ENCODE assay signal across 19 cellular contexts in the genomic region with DNA sequence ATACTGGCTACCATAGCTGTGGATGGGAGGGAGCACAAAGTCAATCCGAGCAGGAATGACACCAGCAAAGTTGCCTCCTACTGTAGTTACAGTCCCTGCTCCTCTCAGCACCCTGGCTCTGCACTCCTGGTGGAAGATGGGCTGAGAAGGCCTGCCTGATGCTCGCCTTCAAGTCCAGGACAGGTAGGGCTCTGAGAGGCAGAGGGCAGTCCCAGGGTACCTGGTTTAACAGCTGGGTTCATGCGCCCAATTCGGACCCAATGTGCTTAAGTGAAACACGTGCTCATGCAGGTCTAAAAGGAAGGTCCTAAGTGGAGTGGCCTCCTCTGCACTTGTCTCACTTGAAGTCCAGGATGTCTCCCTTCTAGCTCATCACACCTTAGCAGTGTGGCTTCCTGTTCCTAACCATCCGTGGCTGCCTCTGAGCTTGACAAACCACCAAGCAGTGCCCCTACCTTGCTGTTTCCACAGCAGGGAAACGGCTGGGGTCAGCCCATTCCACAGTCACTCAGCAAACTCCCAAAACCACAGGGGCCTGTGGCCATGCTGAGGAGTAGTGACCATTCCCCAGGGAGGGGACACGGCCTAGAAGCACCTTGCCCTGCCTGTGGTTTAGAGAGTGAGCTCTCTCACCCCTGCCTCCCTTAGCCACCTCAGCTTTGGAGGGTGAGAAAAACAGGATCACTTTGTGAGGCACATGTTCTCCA. TPM values are rescaled to one million over a fixed set of nuclear protein-coding genes. Genes with fewer than 3 reads are reported as not detected.
A peak's percentile ranks its signal among the peaks of the same experiment; 100 is the strongest.
DNase-seq lines count a peak whose midpoint lies in the region; ATAC-seq and TF ChIP-seq lines count a peak whose summit lies in the region.
"Had no signal": no experiment of that assay in that cellular context is flagged by ENCODE, and none has a peak within 500 bp of the region (broad histone marks: within the 10 kb centered on the region; RNA-seq: fewer than 3 reads in every experiment).

No MANE protein-coding gene starts in this region.

- H3K9ac ChIP-seq in endodermal cell (ENCODE audit: extremely low read depth, low read length, poor library complexity, severe bottlenecking) = no peak overlapping the region

- no peaks in the 10 kb centered on the region for H3K27me3 ChIP-seq in right cardiac atrium (ENCODE audit: control insufficient read depth, insufficient read depth)
- H3K27me3 ChIP-seq in endodermal cell (ENCODE audit: control insufficient read depth, insufficient read depth, low read length, poor library complexity, severe bottlenecking) = no peaks in the 10 kb centered on the region
- no peaks in the 10 kb centered on the region for H3K27me3 ChIP-seq in breast epithelium
- H3K27me3 ChIP-seq: foreskin keratinocyte had no signal

- peaks cover 17% of the 10 kb centered on the region for H3K4me1 ChIP-seq in right cardiac atrium (ENCODE audit: control insufficient read depth, insufficient read depth, low read length)
- H3K4me1 ChIP-seq in endodermal cell (ENCODE audit: control insufficient read depth, insufficient read depth, low read length) = peaks cover 10% of the 10 kb centered on the region
- H3K4me1 ChIP-seq in breast epithelium = no peaks in the 10 kb centered on the region
- H3K4me1 ChIP-seq: foreskin keratinocyte had no signal

- H3K36me3 ChIP-seq in endodermal cell (ENCODE audit: control insufficient read depth, insufficient read depth, low read length) = no peaks in the 10 kb centered on the region
- no peaks in the 10 kb centered on the region for H3K36me3 ChIP-seq in breast epithelium

- peak overlapping the region in 2 of 3 donors; percentile 32 to 53 for H3K27ac Mint-ChIP-seq in IgD-negative memory B cell
- H3K27ac Mint-ChIP-seq in endodermal cell = peak overlapping the region; percentile 87

- H3K4me1 Mint-ChIP-seq in IgD-negative memory B cell (peaks cover 0 to 6% (median 4%) of the 10 kb centered on the region in 3 donors), endodermal cell (peaks cover 19% of the 10 kb centered on the region)

- H3K36me3 Mint-ChIP-seq in IgD-negative memory B cell (peaks cover 6% of the 10 kb centered on the region), endodermal cell (ENCODE audit: low read depth) (peaks cover 4% of the 10 kb centered on the region)

- TF ChIP-seq CTCF in endodermal cell (conservative IDR thresholded peaks at IDR 0.05) (no peak), breast epithelium (IDR thresholded peaks at IDR 0.05) (no peak)

- no peaks in the 10 kb centered on the region for H3K9me3 ChIP-seq in right cardiac atrium (ENCODE audit: control insufficient read depth, low read length)
- no peaks in the 10 kb centered on the region for H3K9me3 ChIP-seq in endodermal cell (ENCODE audit: control insufficient read depth, low read length)
- no peaks in the 10 kb centered on the region for H3K9me3 ChIP-seq in breast epithelium

- 89% methylated on average over 8 of the region's 8 CpGs for WGBS in right cardiac atrium
- 90 to 92% methylated on average over 6 to 8 of the region's 8 CpGs for WGBS in endodermal cell (ENCODE audit: insufficient coverage in 1 of 2, insufficient read length in 1 of 2), 2 experiments

- TF ChIP-seq POLR2A in breast epithelium (IDR thresholded peaks at IDR 0.05) = no peak

- H3K27me3 Mint-ChIP-seq in IgD-negative memory B cell (no peaks in the 10 kb centered on the region), endodermal cell (ENCODE audit: insufficient read depth) (no peaks in the 10 kb centered on the region)

- H3K4me3 Mint-ChIP-seq in IgD-negative memory B cell = no peak overlapping the region
- H3K4me3 Mint-ChIP-seq in endodermal cell = no peak overlapping the region

- H3K27ac ChIP-seq in right cardiac atrium (ENCODE audit: low read length) (no peak overlapping the region), endodermal cell (ENCODE audit: low read depth, low read length) (peak overlapping the region; percentile 63), breast epithelium (no peak overlapping the region)
- H3K27ac ChIP-seq: foreskin keratinocyte had no signal

- H3K4me3 ChIP-seq in right cardiac atrium (ENCODE audit: low read length) = no peak overlapping the region
- peak overlapping the region; percentile 23 for H3K4me3 ChIP-seq in endodermal cell (ENCODE audit: low read length)
- no peak overlapping the region for H3K4me3 ChIP-seq in breast epithelium

- intact Hi-C loops in right cardiac atrium (cut with DNase I) = no loop called here
- intact Hi-C loops in left cardiac atrium (cut with DNase I) = no loop called here
- intact Hi-C loops in breast epithelium (cut with DNase I; ENCODE audit: low total_unique reads) = no loop called here

- H3K9me3 Mint-ChIP-seq in IgD-negative memory B cell = no peaks in the 10 kb centered on the region
- no peaks in the 10 kb centered on the region for H3K9me3 Mint-ChIP-seq in endodermal cell

- ATAC-seq in right cardiac atrium = no peak
- ATAC-seq in left cardiac atrium = no peak
- ATAC-seq: foreskin keratinocyte had no signal

- DNase-seq in right cardiac atrium (peak in 2 of 3 donors; percentile 6 to 20), left cardiac atrium (no peak), endodermal cell (no peak), breast epithelium (ENCODE audit: low spot score in 2 of 2) (no peak), NCI-H187 (lab: John Stamatoyannopoulos, UW) (no peak), hippocampal formation (lab: John Stamatoyannopoulos, UW) (no peak)
- DNase-seq: activated T-cell treated with anti-CD3 and anti-CD28 coated beads for 4 hours; amniotic stem cell; C1 segment of cervical spinal cord; DND-41; foreskin keratinocyte; mammary epithelial cell; NCI-H2029 treated with DMSO at 0.1 percent for 48 hours; NCI-H69; retina; stimulated activated CD4-positive, alpha-beta T cell treated with anti-CD3 and anti-CD28 coated beads, Interleukin-1b, Interleukin-23, amount 100 ng/mL, for 48 hours had no signal

RNA-seq across cellular contexts. Expression of gene MUSTN1, which starts 3.9 kb away (rescaled TPM):
- total RNA-seq in right cardiac atrium (10 to 100 TPM; 12.7 to 48.6 (median 41.4) TPM), left cardiac atrium (10 to 100 TPM; 14.8 to 33.4 TPM), endodermal cell (1 to 10 TPM; 3.2 to 4.2 TPM), breast epithelium (10 to 100 TPM in 1 of 3 donors, 1 to 10 TPM in 2; 5.9 to 13.0 (median 6.9) TPM)
- polyA plus RNA-seq in right cardiac atrium (152 TPM), IgD-negative memory B cell (not detected)
- polyA plus RNA-seq in endodermal cell (2013, experiment 1 of 2) = 22.5 TPM
- polyA plus RNA-seq in endodermal cell (2013, experiment 2 of 2) = 20.6 TPM
- total RNA-seq: mammary epithelial cell had no signal
- polyA plus RNA-seq: neural cell had no signal

RNA-seq across cellular contexts. Expression of gene ITIH4, which starts 8.2 kb away (rescaled TPM):
- total RNA-seq in right cardiac atrium (1 to 10 TPM; 3.4 to 5.7 (median 5.0) TPM), left cardiac atrium (1 to 10 TPM; 5.2 to 7.0 TPM), endodermal cell (1 to 10 TPM; 6.0 to 6.2 TPM), breast epithelium (1 to 10 TPM; 5.6 to 9.5 (median 5.8) TPM)
- polyA plus RNA-seq in right cardiac atrium (5.0 TPM), IgD-negative memory B cell (not detected)
- 4.1 TPM for polyA plus RNA-seq in endodermal cell (2013, experiment 1 of 2)
- 4.8 TPM for polyA plus RNA-seq in endodermal cell (2013, experiment 2 of 2)

RNA-seq across cellular contexts. Expression of gene ITIH3, which starts 44.1 kb away (rescaled TPM):
- total RNA-seq in right cardiac atrium = 1 to 10 TPM in 1 of 4 donors, under 1 TPM in 3; 0.21 to 1.8 (median 0.53) TPM
- polyA plus RNA-seq in right cardiac atrium = 0.43 TPM
- under 1 TPM; 0.55 to 0.62 TPM for total RNA-seq in left cardiac atrium
- not detected for polyA plus RNA-seq in IgD-negative memory B cell
- not detected for total RNA-seq in endodermal cell
- 0.36 TPM for polyA plus RNA-seq in endodermal cell (2013, experiment 1 of 2)
- polyA plus RNA-seq in endodermal cell (2013, experiment 2 of 2) = 0.41 TPM
- total RNA-seq in breast epithelium = 1 to 10 TPM in 1 of 3 donors, under 1 TPM in 2; 0.64 to 6.6 (median 0.88) TPM
- total RNA-seq: foreskin keratinocyte, mammary epithelial cell, temporal lobe had no signal
- polyA plus RNA-seq: foreskin keratinocyte, mammary epithelial cell, neural cell had no signal

RNA-seq across cellular contexts. Expression of gene STIMATE, which starts 58.6 kb away (rescaled TPM):
- 1 to 10 TPM; 6.6 to 9.3 (median 8.0) TPM for total RNA-seq in right cardiac atrium
- 4.3 TPM for polyA plus RNA-seq in right cardiac atrium
- total RNA-seq in left cardiac atrium = 10 to 100 TPM in 1 of 2 donors, 1 to 10 TPM in 1; 7.9 to 14.1 TPM
- polyA plus RNA-seq in IgD-negative memory B cell = 8.3 TPM
- total RNA-seq in endodermal cell = 10 to 100 TPM; 20.3 to 23.7 TPM
- 18.3 TPM for polyA plus RNA-seq in endodermal cell (2013, experiment 1 of 2)
- 15.9 TPM for polyA plus RNA-seq in endodermal cell (2013, experiment 2 of 2)
- total RNA-seq in breast epithelium = 10 to 100 TPM; 14.0 to 18.7 (median 14.7) TPM

Comparison
In these comparisons a context has a peak if more than half of its experiments do, and no peak if none do; other contexts are left out.
1. DNase-seq: peak in right cardiac atrium (2 of 3); none in left cardiac atrium (single experiment), endodermal cell (single experiment), breast epithelium (0 of 2), NCI-H187 (0 of 2) and hippocampal formation (0 of 2).